ENCODE assay signal across 8 cellular contexts in the genomic region with DNA sequence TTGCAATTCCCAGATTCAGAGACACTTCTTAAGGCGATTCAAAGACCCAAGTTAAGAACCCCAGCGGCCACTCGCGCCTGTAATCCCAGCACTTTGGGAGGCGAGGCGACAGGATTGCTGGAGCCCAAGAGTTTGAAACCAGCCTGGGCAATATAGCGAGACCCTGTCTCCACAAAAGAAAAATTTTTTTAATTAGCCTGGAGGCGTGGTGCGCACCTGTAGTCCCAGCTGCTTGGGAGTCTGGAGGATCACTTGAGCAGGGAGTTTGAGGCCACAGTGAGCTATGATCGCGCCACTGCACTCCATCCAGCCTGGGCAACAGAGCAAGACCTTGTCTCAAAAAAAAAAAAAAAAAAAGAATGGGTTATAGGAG. TPM values are rescaled to one million over a fixed set of nuclear protein-coding genes. Genes with fewer than 3 reads are reported as not detected.
DNase-seq lines count a peak whose midpoint lies in the region; ATAC-seq and TF ChIP-seq lines count a peak whose summit lies in the region.

No MANE protein-coding gene starts in this region.

- intact Hi-C loops in body of pancreas (cut with DNase I) (no loop called here), lower lobe of right lung (cut with DNase I) (no loop called here), uterus (cut with DNase I; ENCODE audit: low total_unique reads) (no loop called here)

- H3K27ac ChIP-seq in DOHH2 (ENCODE audit: low read depth, low read length) (peak overlapping the region; percentile 93), body of pancreas (peak overlapping the region; percentile 84 to 93 (median 88)), lower lobe of right lung (peak overlapping the region; percentile 87), uterus (peak overlapping the region; percentile 77 to 87)

- H3F3A ChIP-seq in DOHH2 (ENCODE audit: control insufficient read depth, insufficient read depth): peaks cover 16% of the 10 kb centered on the region

- H3K4me3 ChIP-seq in DOHH2 (ENCODE audit: low read length) (peak overlapping the region; percentile 83), body of pancreas (peak overlapping the region; percentile 72 to 100), lower lobe of right lung (peak overlapping the region; percentile 95), uterus (peak overlapping the region; percentile 84 to 90)

- peak in 1 of 4 donors; percentile 15 for DNase-seq in body of pancreas
- no peak for DNase-seq in lower lobe of right lung
- DNase-seq in uterus: no peak
- DNase-seq in GM10248 (ENCODE audit: extremely low spot score): no peak
- no peak for DNase-seq in activated CD4-positive, CD25-positive, alpha-beta regulatory T cell (lab: John Stamatoyannopoulos, UW)
- no peak for DNase-seq in stimulated activated CD4-positive, alpha-beta T cell treated with anti-CD3 and anti-CD28 coated beads, Interleukin-4, amount 100 ng/mL, for 4 hours

- H3K27me3 ChIP-seq in DOHH2 (ENCODE audit: control insufficient read depth, low read length) (no peaks in the 10 kb centered on the region), body of pancreas (no peaks in the 10 kb centered on the region), lower lobe of right lung (ENCODE audit: low read depth) (no peaks in the 10 kb centered on the region), uterus (no peaks in the 10 kb centered on the region)

- CTCF ChIA-PET in GM10248 (lab: Yijun Ruan, JAX): interaction anchor here (1.1 kb wide), 1 partner anchor 11 kb away, joined by 4 read pairs; no protein-coding TSS in a partner anchor

- H3K9me3 ChIP-seq in DOHH2 (ENCODE audit: control insufficient read depth, insufficient read depth, low read length) (no peaks in the 10 kb centered on the region), body of pancreas (no peaks in the 10 kb centered on the region), lower lobe of right lung (no peaks in the 10 kb centered on the region), uterus (no peaks in the 10 kb centered on the region)

- TF ChIP-seq POLR2A in body of pancreas (IDR thresholded peaks at IDR 0.05): no peak
- no peak for TF ChIP-seq POLR2A in uterus (IDR thresholded peaks at IDR 0.05)

- 2 to 7% methylated on average over 11 of the region's 11 CpGs for WGBS in body of pancreas, 2 donors

- H4K20me1 ChIP-seq in DOHH2 (ENCODE audit: control insufficient read depth, insufficient read depth, low read depth, low read length): no peaks in the 10 kb centered on the region

- ATAC-seq in HG03097 (IDR thresholded peaks at IDR 0.05; ENCODE audit: low FRiP score, unreplicated experiment) (peak; percentile 17), body of pancreas (peak; percentile 36), lower lobe of right lung (peak in 1 of 2 donors; percentile 38)

- peak; percentile 9 for TF ChIP-seq CTCF in DOHH2 (IDR thresholded peaks at IDR 0.05; ENCODE audit: low read depth, low read length, poor library complexity, severe bottlenecking)
- TF ChIP-seq CTCF in body of pancreas (IDR thresholded peaks at IDR 0.05): peak in 2 of 7 experiments; percentile 1 to 29
- TF ChIP-seq CTCF in lower lobe of right lung (IDR thresholded peaks at IDR 0.05): no peak
- TF ChIP-seq CTCF in uterus (IDR thresholded peaks at IDR 0.05): no peak
- no peak for TF ChIP-seq CTCF in GM10248 (IDR thresholded peaks at IDR 0.05; ENCODE audit: control extremely low read depth, extremely low read depth, low read depth, missing control alignments)

- H3K9me2 ChIP-seq in DOHH2 (replicated peaks; ENCODE audit: control insufficient read depth, low read length): no peaks in the 10 kb centered on the region

- H3K4me2 ChIP-seq in DOHH2 (ENCODE audit: low read length): peak overlapping the region; percentile 77

- POLR2A ChIA-PET in GM10248 (lab: Yijun Ruan, JAX): interaction anchor here (0.7 kb wide), 1 partner anchor 583 kb away, joined by 5 read pairs; no protein-coding TSS in a partner anchor

- peaks cover 21% of the 10 kb centered on the region for H3K36me3 ChIP-seq in DOHH2 (ENCODE audit: control insufficient read depth, low read length)
- H3K36me3 ChIP-seq in body of pancreas (replicated peaks in 1 of 2; ENCODE audit: insufficient read depth in 1 of 2, low read depth in 2 of 2): no peaks in the 10 kb centered on the region
- H3K36me3 ChIP-seq in lower lobe of right lung: peaks cover 9% of the 10 kb centered on the region
- no peaks in the 10 kb centered on the region for H3K36me3 ChIP-seq in uterus

- H3K4me1 ChIP-seq in DOHH2 (ENCODE audit: control insufficient read depth, low read length) (peaks cover 15% of the 10 kb centered on the region), body of pancreas (peaks cover 17% of the 10 kb centered on the region), lower lobe of right lung (peaks cover 8% of the 10 kb centered on the region), uterus (no peaks in the 10 kb centered on the region)

- peaks cover 48% of the 10 kb centered on the region for H3K79me2 ChIP-seq in DOHH2 (ENCODE audit: control insufficient read depth, low read length)

RNA-seq across cellular contexts. Expression of gene ANAPC1, which starts 0.6 kb away (rescaled TPM):
- total RNA-seq in body of pancreas (10 to 100 TPM; 40.2 to 67.2 TPM), lower lobe of right lung (32.2 TPM), uterus (10 to 100 TPM in 3 of 4 donors, 1 to 10 TPM in 1; 6.8 to 70.4 (median 30.5) TPM)

RNA-seq across cellular contexts. Expression of gene MERTK, which starts 13.8 kb away (rescaled TPM):
- total RNA-seq in body of pancreas (1 to 10 TPM; 7.9 to 9.6 TPM), lower lobe of right lung (20.7 TPM), uterus (10 to 100 TPM; 10.6 to 36.6 (median 24.6) TPM)
